In genomic region chr9:87662808-87663528, GRCh38 we compare ENCODE assay signal across 1 cellular context.
TF ChIP-seq lines count a peak whose summit lies in the region.

No MANE protein-coding gene starts in this region.

TF ChIP-seq in H1, 55 proteins besides CTCF, POLR2A, EP300 and RAD21 (continued from another document):
- peak; percentile 75 for TF ChIP-seq TEAD4 (IDR thresholded peaks at IDR 0.05; ENCODE audit: low read depth, low read length)
- no peak for TF ChIP-seq MAFK (IDR thresholded peaks at IDR 0.05; ENCODE audit: low read depth, low read length)
